1 cellular context compared by ENCODE assay signal in the genomic region with DNA sequence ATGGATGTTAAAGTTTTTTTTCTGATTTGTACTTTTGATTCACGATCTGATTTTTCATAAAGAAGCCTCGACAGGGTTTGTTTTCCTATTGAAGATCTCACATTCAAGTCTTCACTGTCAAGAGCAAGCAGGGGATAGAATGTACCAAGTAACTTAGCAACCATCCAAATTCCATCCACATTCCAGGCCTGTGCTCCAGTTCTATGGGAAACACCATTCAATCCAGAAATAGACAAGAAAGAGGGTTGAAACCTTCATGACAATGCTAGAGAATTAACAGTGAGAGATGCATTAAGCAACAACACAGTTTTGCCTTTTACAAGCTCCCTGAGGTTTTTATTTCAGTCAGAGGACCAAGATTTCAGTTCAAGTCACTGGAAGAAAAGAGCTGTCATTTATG.
TF ChIP-seq lines count a peak whose summit lies in the region.

No MANE protein-coding gene starts in this region.

TF ChIP-seq in SK-N-SH treated with all-trans-retinoic acid at 6 μM for 48 hours, 23 proteins besides CTCF, POLR2A, EP300 and RAD21 (continued from another document):
- TF ChIP-seq BACH2 (CRISPR knock-in tag; IDR thresholded peaks at IDR 0.05; ENCODE audit: borderline replicate concordance): no peak
